In the genomic region with DNA sequence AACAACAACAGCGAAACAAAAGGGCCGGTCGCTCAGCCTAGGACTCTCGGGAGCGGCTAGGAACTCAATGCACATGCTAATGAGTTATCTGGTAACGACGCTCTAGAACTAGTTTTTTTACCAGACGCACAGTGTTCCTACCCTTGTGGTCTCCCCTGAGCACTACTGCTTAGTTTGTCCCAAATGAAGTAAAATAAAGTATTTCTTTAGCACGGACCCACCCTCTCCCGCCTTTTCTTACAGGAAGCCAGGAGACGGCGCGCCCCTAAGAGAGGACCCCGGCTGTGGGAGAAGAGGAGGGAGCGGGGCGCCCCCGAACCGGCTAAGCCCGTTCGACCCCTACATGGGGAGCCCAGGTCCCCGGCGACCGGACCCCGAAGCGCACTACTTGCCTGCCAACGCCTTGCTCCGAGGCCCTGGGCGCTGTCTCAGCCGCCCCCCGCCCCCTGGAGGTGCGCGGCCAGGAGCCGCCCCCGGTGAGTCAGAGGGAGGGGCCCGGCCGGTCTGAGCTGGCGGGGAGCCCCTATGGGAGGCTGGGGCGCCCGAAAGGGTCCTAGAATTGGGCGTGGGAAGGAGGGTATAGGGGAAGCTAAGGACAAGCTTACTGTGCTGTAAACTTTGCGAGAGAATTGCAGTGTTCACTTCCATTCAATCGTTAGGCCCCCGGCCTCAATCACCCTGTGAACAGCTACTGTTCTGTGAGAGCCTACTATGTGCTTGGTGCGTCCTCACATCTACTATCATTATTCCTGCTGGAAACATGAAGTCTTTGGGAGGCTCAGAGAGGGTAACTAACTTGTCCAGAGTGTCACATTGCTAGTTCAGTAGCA, we compare ENCODE assay signal across 9 cellular contexts. TPM values are rescaled to one million over a fixed set of nuclear protein-coding genes. Genes with fewer than 3 reads are reported as not detected.
A peak's percentile ranks its signal among the peaks of the same experiment; 100 is the strongest.
DNase-seq lines count a peak whose midpoint lies in the region; TF ChIP-seq lines count a peak whose summit lies in the region.
"Had no signal": no experiment of that assay in that cellular context is flagged by ENCODE, and none has a peak within 500 bp of the region (broad histone marks: within the 10 kb centered on the region; RNA-seq: fewer than 3 reads in every experiment).

No MANE protein-coding gene starts in this region.

- DNase-seq in NCI-H2171 treated with DMSO at 0.1 percent for 48 hours (lab: John Stamatoyannopoulos, UW) (peak; percentile 10), NCI-H2171 (lab: John Stamatoyannopoulos, UW) (no peak), glomerular visceral epithelial cell (ENCODE audit: extremely low spot score) (peak; percentile 53), prostate gland (ENCODE audit: low spot score) (peak; percentile 57), T-helper 9 cell (no peak), DMS 273 treated with DMSO at 0.1 percent for 48 hours (lab: John Stamatoyannopoulos, UW) (no peak), GM10266 (ENCODE audit: extremely low spot score) (no peak)
- DNase-seq in activated T-helper 9 cell treated with anti-CD3 and anti-CD28 coated beads, Interleukin-2, amount 50 U/mL, for 16 hours (ENCODE audit: low read depth): peak; percentile 23

- WGBS in prostate gland: 2% methylated on average over 44 of the region's 44 CpGs

- H3K9me3 ChIP-seq in prostate gland: no peaks in the 10 kb centered on the region

- H3K27ac ChIP-seq in prostate gland: peak overlapping the region; percentile 64 to 75
- H3K27ac ChIP-seq: C4-2B had no signal

- peak overlapping the region; percentile 39 to 59 for H3K4me3 ChIP-seq in prostate gland

- no peaks in the 10 kb centered on the region for H3K36me3 ChIP-seq in prostate gland

- TF ChIP-seq CTCF in prostate gland (IDR thresholded peaks at IDR 0.05): peak in 2 of 4 experiments; percentile 37 to 49
- TF ChIP-seq CTCF in GM10266 (IDR thresholded peaks at IDR 0.05; ENCODE audit: control insufficient read depth, insufficient read depth, low read depth, missing control alignments): no peak

- peaks cover 12% of the 10 kb centered on the region for H3K4me1 ChIP-seq in prostate gland (replicated peaks)

- TF ChIP-seq POLR2A in prostate gland (IDR thresholded peaks at IDR 0.05): peak; percentile 93

- intact Hi-C loops in prostate gland (cut with DNase I): no loop called here

- H3K27me3 ChIP-seq in prostate gland (replicated peaks; ENCODE audit: insufficient read depth): no peaks in the 10 kb centered on the region

RNA-seq across cellular contexts. Expression of a gene that starts 3.6 kb away (rescaled TPM):
- 10 to 100 TPM; 80.7 to 96.1 TPM for total RNA-seq in prostate gland

RNA-seq across cellular contexts. Expression of a gene that starts 4.7 kb away (rescaled TPM):
- total RNA-seq in prostate gland: 1 to 10 TPM in 1 of 2 donors, under 1 TPM in 1; 0.23 to 1.8 TPM

RNA-seq across cellular contexts. Expression of a gene that starts 59.2 kb away (rescaled TPM):
- total RNA-seq in prostate gland: 10 to 100 TPM; 31.6 to 32.1 TPM

RNA-seq across cellular contexts. Expression of a gene that starts 59.5 kb away (rescaled TPM):
- 10 to 100 TPM; 51.1 to 72.6 TPM for total RNA-seq in prostate gland

Comparison
In these comparisons a context has a peak if more than half of its experiments do, and no peak if none do; other contexts are left out.
1. DNase-seq: peak in NCI-H2171 treated with DMSO at 0.1 percent for 48 hours (single experiment), activated T-helper 9 cell treated with anti-CD3 and anti-CD28 coated beads, Interleukin-2, amount 50 U/mL, for 16 hours (single experiment), glomerular visceral epithelial cell (single experiment) and prostate gland (single experiment); none in NCI-H2171 (single experiment), T-helper 9 cell (single experiment), DMS 273 treated with DMSO at 0.1 percent for 48 hours (single experiment) and GM10266 (single experiment).